In the genomic region with DNA sequence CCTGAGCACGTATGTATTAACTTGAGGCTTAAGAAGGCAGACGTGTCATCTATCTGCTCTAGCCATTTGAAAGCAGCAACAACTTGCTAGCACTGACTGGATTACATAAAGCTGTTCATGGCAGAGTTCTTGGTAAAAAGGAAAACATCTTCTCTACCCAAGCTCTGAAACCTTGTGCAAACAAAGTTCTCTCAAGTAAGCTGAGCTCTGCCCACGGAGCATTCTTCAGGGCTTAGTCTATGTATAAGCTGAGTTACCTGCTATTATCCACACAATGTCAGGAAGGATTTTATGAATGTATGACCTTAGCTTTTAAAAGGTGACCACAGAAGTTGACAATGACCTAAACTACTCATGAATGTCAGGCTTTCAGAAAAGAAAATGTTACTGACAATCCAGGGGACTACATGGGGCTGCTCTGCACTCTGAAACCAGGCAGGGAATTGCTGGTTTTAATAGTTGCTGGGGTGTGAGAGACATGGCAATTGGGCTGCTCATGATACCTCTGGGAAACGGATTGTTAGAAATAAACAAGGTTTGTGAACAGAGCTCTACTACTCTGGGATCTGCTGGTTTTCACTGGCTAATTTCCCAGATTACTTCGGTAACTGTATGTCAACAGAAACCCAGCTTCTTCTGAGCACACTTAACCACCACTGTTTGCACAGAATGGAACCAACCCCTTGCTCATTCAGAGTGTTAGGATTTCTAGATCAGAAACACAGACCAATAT, we compare ENCODE assay signal across 11 cellular contexts. TPM values are rescaled to one million over a fixed set of nuclear protein-coding genes. Genes with fewer than 3 reads are reported as not detected.
DNase-seq lines count a peak whose midpoint lies in the region; TF ChIP-seq lines count a peak whose summit lies in the region.
"Had no signal": no experiment of that assay in that cellular context is flagged by ENCODE, and none has a peak within 500 bp of the region (broad histone marks: within the 10 kb centered on the region; RNA-seq: fewer than 3 reads in every experiment).

No MANE protein-coding gene starts in this region.

- H3K4me2 ChIP-seq in hepatocyte: peak overlapping the region; percentile 18

- 41% methylated on average over 5 of the region's 5 CpGs for WGBS in hepatocyte (ENCODE audit: low lambda C conversion rate, missing lambda C conversion rate)
- 25 to 41% (median 31%) methylated on average over 5 of the region's 5 CpGs for WGBS in stomach, 5 donors
- 77 to 89% methylated on average over 5 of the region's 5 CpGs for WGBS in endodermal cell (ENCODE audit: insufficient coverage in 1 of 2, insufficient read length in 1 of 2), 2 experiments

- no peaks in the 10 kb centered on the region for H3K9me3 ChIP-seq in hepatocyte (ENCODE audit: low read depth)
- H3K9me3 ChIP-seq in stomach: no peaks in the 10 kb centered on the region
- H3K9me3 ChIP-seq in endodermal cell (ENCODE audit: control insufficient read depth, low read length): no peaks in the 10 kb centered on the region

- H3K4me1 ChIP-seq in hepatocyte (ENCODE audit: insufficient read depth) (peaks cover 8% of the 10 kb centered on the region), stomach (peaks cover 0 to 37% (median 23%) of the 10 kb centered on the region in 4 donors), endodermal cell (ENCODE audit: control insufficient read depth, insufficient read depth, low read length) (peaks cover 5% of the 10 kb centered on the region)

- H3K4me3 Mint-ChIP-seq in HFFc6 (peak overlapping the region; percentile 56), endodermal cell (no peak overlapping the region)
- H3K4me3 Mint-ChIP-seq: dendritic cell treated with granulocyte-macrophage colony-stimulating factor and Interleukin-4, amounts not matched to agents 40 ng/mL and 50 ng/mL, for 4 days; neural crest cell had no signal

- H3K9me2 ChIP-seq in hepatocyte (replicated peaks; ENCODE audit: insufficient read depth): no peaks in the 10 kb centered on the region

- H3K36me3 ChIP-seq in hepatocyte (replicated peaks; ENCODE audit: insufficient read depth, low read depth) (no peaks in the 10 kb centered on the region), stomach (no peaks in the 10 kb centered on the region), endodermal cell (ENCODE audit: control insufficient read depth, insufficient read depth, low read length) (no peaks in the 10 kb centered on the region)

- H3K27ac ChIP-seq in hepatocyte (peak overlapping the region; percentile 32), stomach (peak overlapping the region in 4 of 5 donors; percentile 30 to 71 (median 60)), endodermal cell (ENCODE audit: low read depth, low read length) (no peak overlapping the region)

- H3K27me3 ChIP-seq in hepatocyte (no peaks in the 10 kb centered on the region), stomach (no peaks in the 10 kb centered on the region), endodermal cell (ENCODE audit: control insufficient read depth, insufficient read depth, low read length, poor library complexity, severe bottlenecking) (no peaks in the 10 kb centered on the region)

- H3K27ac Mint-ChIP-seq in HFFc6 (peak overlapping the region; percentile 78), endodermal cell (no peak overlapping the region)
- H3K27ac Mint-ChIP-seq: dendritic cell treated with granulocyte-macrophage colony-stimulating factor and Interleukin-4, amounts not matched to agents 40 ng/mL and 50 ng/mL, for 4 days had no signal

- no peak overlapping the region for H2AFZ ChIP-seq in hepatocyte

- TF ChIP-seq CTCF in HFFc6 (IDR thresholded peaks at IDR 0.05) (no peak), hepatocyte (IDR thresholded peaks at IDR 0.05; ENCODE audit: poor library complexity) (no peak), stomach (IDR thresholded peaks at IDR 0.05) (no peak), endodermal cell (conservative IDR thresholded peaks at IDR 0.05) (no peak)

- H3K9ac ChIP-seq in endodermal cell (ENCODE audit: extremely low read depth, low read length, poor library complexity, severe bottlenecking): no peak overlapping the region

- DNase-seq in HFFc6 (peak; percentile 71), amniotic epithelial cell (ENCODE audit: low read depth) (peak; percentile 78), hepatocyte (ENCODE audit: low spot score) (peak; percentile 42), stomach (no peak), DMS53 (lab: John Stamatoyannopoulos, UW) (no peak), middle frontal gyrus (ENCODE audit: extremely low spot score, low spot score) (no peak), endodermal cell (no peak), HPDE6-E6E7 (ENCODE audit: extremely low spot score) (no peak)
- DNase-seq: DMS153 had no signal

- peaks cover 51% of the 10 kb centered on the region for H3K36me3 Mint-ChIP-seq in HFFc6 (ENCODE audit: low read depth)
- H3K36me3 Mint-ChIP-seq in endodermal cell (ENCODE audit: low read depth): no peaks in the 10 kb centered on the region

- peaks cover 33% of the 10 kb centered on the region for H3K27me3 Mint-ChIP-seq in HFFc6 (ENCODE audit: insufficient read depth)
- H3K27me3 Mint-ChIP-seq in endodermal cell (ENCODE audit: insufficient read depth): no peaks in the 10 kb centered on the region
- H3K27me3 Mint-ChIP-seq: dendritic cell treated with granulocyte-macrophage colony-stimulating factor and Interleukin-4, amounts not matched to agents 40 ng/mL and 50 ng/mL, for 4 days had no signal

- intact Hi-C loops in stomach (cut with DNase I; ENCODE audit: low total_unique reads): no loop called here

- no peaks in the 10 kb centered on the region for H3K9me3 Mint-ChIP-seq in HFFc6
- H3K9me3 Mint-ChIP-seq in endodermal cell: no peaks in the 10 kb centered on the region
- H3K9me3 Mint-ChIP-seq: neural crest cell had no signal

- no peaks in the 10 kb centered on the region for H4K20me1 ChIP-seq in hepatocyte (ENCODE audit: insufficient read depth, poor library complexity, severe bottlenecking)

- peaks cover 99% of the 10 kb centered on the region for H3K4me1 Mint-ChIP-seq in HFFc6 (ENCODE audit: low read depth)
- peaks cover 24% of the 10 kb centered on the region for H3K4me1 Mint-ChIP-seq in endodermal cell

- no peak overlapping the region for H3K4me3 ChIP-seq in hepatocyte
- no peak overlapping the region for H3K4me3 ChIP-seq in stomach
- no peak overlapping the region for H3K4me3 ChIP-seq in endodermal cell (ENCODE audit: low read length)

- no peak for TF ChIP-seq POLR2A in stomach (IDR thresholded peaks at IDR 0.05)

- TF ChIP-seq EP300 in stomach (IDR thresholded peaks at IDR 0.05): no peak

- H3K79me2 ChIP-seq in hepatocyte: no peaks in the 10 kb centered on the region

RNA-seq across cellular contexts. Expression of gene CCN1, which starts 29.6 kb away (rescaled TPM):
- total RNA-seq in HFFc6 (2021; fragmentation: NEBNext Ultra II Directional; extraction: Animal tissue kit (Norgen Biotek cat#: 25700)): 1,000 to 10,000 TPM in 3 of 6 experiments, 100 to 1,000 TPM in 3; 877 to 1,071 (median 1,004) TPM
- total RNA-seq in hepatocyte (58.6 and 84.1 TPM in 2 replicates), stomach (100 to 1,000 TPM in 1 of 5 donors, 10 to 100 TPM in 4; 17.0 to 123 (median 70.1) TPM), endodermal cell (10 to 100 TPM; 49.5 to 53.1 TPM)
- polyA plus RNA-seq in hepatocyte (364 and 380 TPM in 2 replicates), stomach (10 to 100 TPM; 15.9 to 30.4 (median 22.7) TPM)
- polyA plus RNA-seq in endodermal cell (2013, experiment 1 of 2): 40.4 TPM
- 51.5 TPM for polyA plus RNA-seq in endodermal cell (2013, experiment 2 of 2)

Comparison
In these comparisons a context has a peak if more than half of its experiments do, and no peak if none do; other contexts are left out.
1. DNase-seq: peak in HFFc6 (single experiment), amniotic epithelial cell (single experiment) and hepatocyte (single experiment); none in stomach (single experiment), DMS53 (single experiment), middle frontal gyrus (single experiment), endodermal cell (single experiment) and HPDE6-E6E7 (single experiment).
2. RNA of gene CCN1, which starts 29.6 kb away (total RNA-seq): 877 to 1,071 TPM in HFFc6; 58.6 to 84.1 TPM in hepatocyte, 17.0 to 123 TPM in stomach and 49.5 to 53.1 TPM in endodermal cell; every median in the first group is over 4 times any median in the second.